12 cellular contexts compared by ENCODE assay signal in the genomic region with DNA sequence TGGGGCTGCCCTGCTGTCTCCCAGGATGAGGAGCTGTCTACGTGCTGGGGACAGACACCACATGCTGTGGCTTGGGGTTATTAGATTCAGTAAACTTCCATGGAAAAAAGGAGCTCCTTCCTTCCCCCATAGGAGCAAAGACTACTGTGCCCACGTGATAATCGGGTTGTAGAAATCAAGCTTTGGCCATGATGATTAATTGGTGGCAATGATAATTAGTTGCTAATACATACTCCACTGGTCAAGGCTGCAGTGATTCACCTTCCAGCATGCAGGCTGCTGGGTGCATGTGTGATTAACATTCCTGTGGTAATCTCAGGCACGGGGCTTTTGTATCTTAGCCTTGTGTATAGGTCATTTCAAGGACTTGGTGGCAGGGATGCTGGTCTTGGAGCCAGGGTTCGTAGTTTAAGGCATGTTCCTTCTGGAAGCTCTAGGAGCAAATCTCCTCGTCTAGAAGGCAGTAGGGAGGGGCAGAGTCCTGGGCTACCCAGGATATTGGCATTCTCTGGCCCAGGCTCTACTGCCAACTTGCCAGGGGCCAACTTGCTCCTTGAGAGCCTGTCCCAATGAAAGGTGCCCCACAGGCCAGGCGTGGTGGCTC. TPM values are rescaled to one million over a fixed set of nuclear protein-coding genes. Genes with fewer than 3 reads are reported as not detected.
DNase-seq lines count a peak whose midpoint lies in the region; TF ChIP-seq lines count a peak whose summit lies in the region.
"Had no signal": no experiment of that assay in that cellular context is flagged by ENCODE, and none has a peak within 500 bp of the region (broad histone marks: within the 10 kb centered on the region; RNA-seq: fewer than 3 reads in every experiment).

No MANE protein-coding gene starts in this region.

- no peaks in the 10 kb centered on the region for H3K4me1 Mint-ChIP-seq in activated T-helper 2 cell treated with anti-CD3 and anti-CD28 coated beads, Interferon-gamma antibody, Interleukin-2, Interleukin-4, amounts not matched to agents 10 μg/mL and 5 μg/mL and 100 μg/mL, durations not matched to agents 14 hours and 24 hours and 36 hours (ENCODE audit: low read depth)

- H3K4me1 ChIP-seq in SJSA1 (replicated peaks) (peaks cover 25% of the 10 kb centered on the region), skeletal muscle satellite cell (ENCODE audit: control insufficient read depth, insufficient read depth, low read length) (peaks cover 49% of the 10 kb centered on the region)

- H3K27me3 Mint-ChIP-seq in activated T-helper 2 cell treated with anti-CD3 and anti-CD28 coated beads, Interferon-gamma antibody, Interleukin-2, Interleukin-4, amounts not matched to agents 10 μg/mL and 5 μg/mL and 100 μg/mL, durations not matched to agents 14 hours and 24 hours and 36 hours (ENCODE audit: low read depth) = no peaks in the 10 kb centered on the region
- H3K27me3 Mint-ChIP-seq: natural killer cell treated with Interleukin-12 subunit alpha and Interleukin-12 subunit beta and Interleukin-15 and Interleukin-18, amount 100 ng/mL, for 72 hours had no signal

- H3K9ac ChIP-seq in skeletal muscle satellite cell (ENCODE audit: low read depth, low read length) = peak overlapping the region; percentile 48

- no peak overlapping the region for H3K4me3 Mint-ChIP-seq in activated T-helper 2 cell treated with anti-CD3 and anti-CD28 coated beads, Interferon-gamma antibody, Interleukin-2, Interleukin-4, amounts not matched to agents 10 μg/mL and 5 μg/mL and 100 μg/mL, durations not matched to agents 14 hours and 24 hours and 36 hours (ENCODE audit: low read depth)
- H3K4me3 Mint-ChIP-seq: activated T-cell treated with anti-CD3 and anti-CD28 coated beads, Interleukin-2, amount 50 U/mL, for 4 hours; natural killer cell treated with Interleukin-12 subunit alpha and Interleukin-12 subunit beta and Interleukin-15 and Interleukin-18, amount 100 ng/mL, for 72 hours had no signal

- peak overlapping the region; percentile 43 for H3K4me2 ChIP-seq in skeletal muscle satellite cell (ENCODE audit: low read length)

- no peaks in the 10 kb centered on the region for H3K9me3 Mint-ChIP-seq in activated T-helper 2 cell treated with anti-CD3 and anti-CD28 coated beads, Interferon-gamma antibody, Interleukin-2, Interleukin-4, amounts not matched to agents 10 μg/mL and 5 μg/mL and 100 μg/mL, durations not matched to agents 14 hours and 24 hours and 36 hours
- H3K9me3 Mint-ChIP-seq: activated T-cell treated with anti-CD3 and anti-CD28 coated beads, Interleukin-2, amount 50 U/mL, for 4 hours; natural killer cell treated with Interleukin-12 subunit alpha and Interleukin-12 subunit beta and Interleukin-15 and Interleukin-18, amount 100 ng/mL, for 72 hours had no signal

- TF ChIP-seq CTCF in fibroblast of mammary gland (conservative IDR thresholded peaks at IDR 0.05; ENCODE audit: control insufficient read depth, insufficient read depth, low read depth, low read length) = no peak

- no peak overlapping the region for H3K27ac ChIP-seq in SJSA1

- H3K27me3 ChIP-seq in SJSA1 (replicated peaks) (no peaks in the 10 kb centered on the region), skeletal muscle satellite cell (ENCODE audit: control insufficient read depth, insufficient read depth, low read length) (no peaks in the 10 kb centered on the region)

- H3K36me3 ChIP-seq in SJSA1 (peaks cover 5% of the 10 kb centered on the region; the same call in 1 of the 2 replicates), skeletal muscle satellite cell (ENCODE audit: insufficient read depth, low read length) (no peaks in the 10 kb centered on the region)

- intact Hi-C loops in activated T-helper 2 cell treated with anti-CD3 and anti-CD28 coated beads, Interferon-gamma antibody, Interleukin-2, Interleukin-4, amounts not matched to agents 10 μg/mL and 5 μg/mL and 100 μg/mL, durations not matched to agents 14 hours and 24 hours and 36 hours (cut with micrococcal nuclease) = no loop called here

- H3K9me3 ChIP-seq in SJSA1 (replicated peaks) = no peaks in the 10 kb centered on the region
- no peaks in the 10 kb centered on the region for H3K9me3 ChIP-seq in skeletal muscle satellite cell (replicated peaks; ENCODE audit: low read length)

- no peak overlapping the region for H3K27ac Mint-ChIP-seq in activated T-helper 2 cell treated with anti-CD3 and anti-CD28 coated beads, Interferon-gamma antibody, Interleukin-2, Interleukin-4, amounts not matched to agents 10 μg/mL and 5 μg/mL and 100 μg/mL, durations not matched to agents 14 hours and 24 hours and 36 hours
- H3K27ac Mint-ChIP-seq: natural killer cell treated with Interleukin-12 subunit alpha and Interleukin-12 subunit beta and Interleukin-15 and Interleukin-18, amount 100 ng/mL, for 72 hours had no signal

- peak; percentile 59 for DNase-seq in H4 (ENCODE audit: low spot score)
- peak; percentile 52 to 69 for DNase-seq in SJSA1 (ENCODE audit: low read depth in 1 of 2, low spot score in 2 of 2)
- peak; percentile 82 for DNase-seq in fibroblast of mammary gland (ENCODE audit: low read depth)
- no peak for DNase-seq in activated T-helper 2 cell treated with anti-CD3 and anti-CD28 coated beads, Interferon-gamma antibody, Interleukin-2, Interleukin-4, amounts not matched to agents 10 μg/mL and 5 μg/mL and 100 μg/mL, durations not matched to agents 14 hours and 24 hours and 36 hours (ENCODE audit: low spot score)
- DNase-seq in 8988T = no peak
- DNase-seq in NCI-H2081 (lab: John Stamatoyannopoulos, UW) = no peak
- no peak for DNase-seq in RPMI8226
- DNase-seq: activated T-cell treated with anti-CD3 and anti-CD28 coated beads, Interleukin-2, amount 50 U/mL, for 4 hours; NCI-H1417 treated with DMSO at 0.1 percent for 48 hours; stimulated activated naive CD4-positive, alpha-beta T cell had no signal

- H3K4me3 ChIP-seq in SJSA1 = no peak overlapping the region
- H3K4me3 ChIP-seq in fibroblast of mammary gland (ENCODE audit: control insufficient read depth, low read depth, low read length) = no peak overlapping the region
- peak overlapping the region; percentile 12 for H3K4me3 ChIP-seq in skeletal muscle satellite cell (ENCODE audit: low read length)

- H3K36me3 Mint-ChIP-seq in activated T-helper 2 cell treated with anti-CD3 and anti-CD28 coated beads, Interferon-gamma antibody, Interleukin-2, Interleukin-4, amounts not matched to agents 10 μg/mL and 5 μg/mL and 100 μg/mL, durations not matched to agents 14 hours and 24 hours and 36 hours (ENCODE audit: low read depth) = no peaks in the 10 kb centered on the region
- H3K36me3 Mint-ChIP-seq: natural killer cell treated with Interleukin-12 subunit alpha and Interleukin-12 subunit beta and Interleukin-15 and Interleukin-18, amount 100 ng/mL, for 72 hours had no signal

RNA-seq across cellular contexts. Expression of a gene that starts 41.4 kb away (rescaled TPM):
- 10.6 and 20.3 TPM in 2 replicates for total RNA-seq in H4 (2014; rRNA removed; shearing (Covaris generic))
- total RNA-seq in SJSA1 (2014; rRNA removed; shearing (Covaris generic)) = 19.1 and 26.2 TPM in 2 replicates
- total RNA-seq in skeletal muscle satellite cell (2012; rRNA removed) = 5.9 and 6.1 TPM in 2 replicates
- total RNA-seq in activated T-helper 2 cell treated with anti-CD3 and anti-CD28 coated beads, Interferon-gamma antibody, Interleukin-2, Interleukin-4, amounts not matched to agents 10 μg/mL and 5 μg/mL and 100 μg/mL, durations not matched to agents 14 hours and 24 hours and 36 hours = 12.9 and 16.1 TPM in 2 replicates

RNA-seq across cellular contexts. Expression of a gene that starts 56.8 kb away (rescaled TPM):
- not detected in 2 replicates for total RNA-seq in H4 (2014; rRNA removed; shearing (Covaris generic))
- total RNA-seq in SJSA1 (2014; rRNA removed; shearing (Covaris generic)) = not detected in 2 replicates
- total RNA-seq in skeletal muscle satellite cell (2012; rRNA removed) = not detected in 2 replicates
- not detected in 2 replicates for total RNA-seq in activated T-helper 2 cell treated with anti-CD3 and anti-CD28 coated beads, Interferon-gamma antibody, Interleukin-2, Interleukin-4, amounts not matched to agents 10 μg/mL and 5 μg/mL and 100 μg/mL, durations not matched to agents 14 hours and 24 hours and 36 hours
- total RNA-seq: activated T-cell treated with anti-CD3 and anti-CD28 coated beads, Interleukin-2, amount 50 U/mL, for 4 hours; natural killer cell treated with Interleukin-12 subunit alpha and Interleukin-12 subunit beta and Interleukin-15 and Interleukin-18, amount 100 ng/mL, for 72 hours had no signal

Comparison
In these comparisons a context has a peak if more than half of its experiments do, and no peak if none do; other contexts are left out.
1. DNase-seq: peak in H4 (single experiment), SJSA1 (2 of 2) and fibroblast of mammary gland (single experiment); none in activated T-helper 2 cell treated with anti-CD3 and anti-CD28 coated beads, Interferon-gamma antibody, Interleukin-2, Interleukin-4, amounts not matched to agents 10 μg/mL and 5 μg/mL and 100 μg/mL, durations not matched to agents 14 hours and 24 hours and 36 hours (single experiment), 8988T (single experiment), NCI-H2081 (0 of 2) and RPMI8226 (single experiment).